8 cellular contexts compared by ENCODE assay signal in genomic region chr7:35519971-35520809, GRCh38.
DNase-seq lines count a peak whose midpoint lies in the region; ATAC-seq and TF ChIP-seq lines count a peak whose summit lies in the region.

No MANE protein-coding gene starts in this region.

- H3K27ac Mint-ChIP-seq in natural killer cell, result no peak overlapping the region

- no peaks in the 10 kb centered on the region for H3K36me3 Mint-ChIP-seq in natural killer cell

- peaks cover 6 to 8% of the 10 kb centered on the region in 2 donors for H3K4me1 Mint-ChIP-seq in natural killer cell

- H3K9me3 Mint-ChIP-seq in natural killer cell, result no peaks in the 10 kb centered on the region

- DNase-seq in DMS153 (lab: John Stamatoyannopoulos, UW), result peak; percentile 11
- peak; percentile 69 for DNase-seq in HPDE6-E6E7 (ENCODE audit: extremely low spot score)
- peak; percentile 55 for DNase-seq in NCI-H82 treated with DMSO at 0.1 percent for 48 hours (lab: John Stamatoyannopoulos, UW; ENCODE audit: unreplicated experiment)
- peak; percentile 26 for DNase-seq in activated CD8-positive, alpha-beta memory T cell treated with anti-CD3 and anti-CD28 coated beads, Interleukin-2, amount 50 U/mL, for 4 hours
- DNase-seq in natural killer cell, result no peak
- DNase-seq in ureter (ENCODE audit: low spot score), result peak; percentile 64

- H3K4me3 Mint-ChIP-seq in natural killer cell, result no peak overlapping the region

- peak; percentile 89 for ATAC-seq in GM21360 (IDR thresholded peaks at IDR 0.05; ENCODE audit: unreplicated experiment)
- ATAC-seq in esophagus mucosa, result peak; percentile 70
- ATAC-seq in natural killer cell, result peak; percentile 70 to 84 (median 75)

- intact Hi-C loops in natural killer cell (cut with micrococcal nuclease), result no loop called here

- TF ChIP-seq CTCF in natural killer cell (IDR thresholded peaks at IDR 0.05), result peak; percentile 65

- peaks cover 13 to 40% of the 10 kb centered on the region in 2 donors for H3K27me3 Mint-ChIP-seq in natural killer cell (ENCODE audit: low read depth in 2 of 2)
